Comparison of ENCODE assay signal across 29 cellular contexts in genomic region chr3:194552327-194552949, GRCh38.
"Had no signal": no experiment of that assay in that cellular context is flagged by ENCODE, and none has a peak within 500 bp of the region (broad histone marks: within the 10 kb centered on the region; RNA-seq: fewer than 3 reads in every experiment).

No MANE protein-coding gene starts in this region.

- H3K27me3 ChIP-seq: body of pancreas, esophagus muscularis mucosa, foreskin keratinocyte, heart left ventricle, left lung, neutrophil, sigmoid colon, stomach had no signal

- H3K4me1 ChIP-seq: body of pancreas, foreskin keratinocyte, left lung, lower lobe of right lung, sigmoid colon had no signal

- ATAC-seq: activated naive CD4-positive, alpha-beta T cell treated with anti-CD3 and anti-CD28 coated beads, Interleukin-2, amount 50 U/mL, for 72 hours; activated T-cell treated with anti-CD3 and anti-CD28 coated beads, Interleukin-2, amount 50 U/mL, for 72 hours; body of pancreas; foreskin keratinocyte; heart left ventricle; left lung; lower lobe of right lung; mucosa of descending colon; natural killer cell treated with Interleukin-12 subunit alpha and Interleukin-12 subunit beta and Interleukin-15 and Interleukin-18, amount 100 ng/mL, for 72 hours; stimulated activated naive B cell treated with anti-CD40 and anti-IgM and Interleukin-4, amounts not matched to agents 10 μg/mL and 1 μg/mL and 100 μg/mL, for 72 hours had no signal

- H3K9me3 Mint-ChIP-seq: activated T-cell treated with anti-CD3 and anti-CD28 coated beads, Interleukin-2, amount 50 U/mL, for 72 hours; natural killer cell treated with Interleukin-12 subunit alpha and Interleukin-12 subunit beta and Interleukin-15 and Interleukin-18, amount 100 ng/mL, for 72 hours had no signal

- H3K27ac ChIP-seq: body of pancreas, esophagus muscularis mucosa, foreskin keratinocyte, heart left ventricle, left lung, lower lobe of right lung, neutrophil, sigmoid colon, stomach had no signal

- FAIRE-seq: colon, small intestine, urothelium cell line had no signal

- DNase-seq: activated B cell treated with CpG ODN at 0.5 μM for 24 hours; activated CD4-positive, alpha-beta T cell treated with anti-CD3 and anti-CD28 coated beads, Interleukin-2, amount 50 U/mL, for 1 hour; activated naive CD4-positive, alpha-beta T cell; activated T-cell treated with anti-CD3 and anti-CD28 coated beads for 4 hours; activated T-cell treated with anti-CD3 and anti-CD28 coated beads, Interleukin-2, amount 50 U/mL, for 72 hours; anterior cingulate cortex; body of pancreas; dermis blood vessel endothelial cell; effector CD4-positive, alpha-beta T cell; foreskin keratinocyte; heart left ventricle; left lung; lower lobe of right lung; mesendoderm; mucosa of descending colon; sigmoid colon; small intestine; stimulated activated CD4-positive, alpha-beta T cell treated with anti-CD3 and anti-CD28 coated beads, Interleukin-4, amount 100 ng/mL, for 4 hours; stimulated activated CD8-positive, alpha-beta memory T cell treated with anti-CD3 and anti-CD28 coated beads, Interleukin-4, amount 100 ng/mL, for 48 hours; stimulated activated naive B cell treated with anti-CD40 and anti-IgM and Interleukin-4, amounts not matched to agents 10 μg/mL and 1 μg/mL and 100 μg/mL, for 72 hours; stomach; T-helper 2 cell; trophoblast cell had no signal

- H3K9me3 ChIP-seq: body of pancreas, esophagus muscularis mucosa, left lung, lower lobe of right lung, mucosa of descending colon, neutrophil, sigmoid colon, stomach had no signal

- H3K4me3 ChIP-seq: body of pancreas, esophagus muscularis mucosa, heart left ventricle, left lung, lower lobe of right lung, mucosa of descending colon, sigmoid colon, stomach had no signal

- H3K36me3 Mint-ChIP-seq: natural killer cell treated with Interleukin-12 subunit alpha and Interleukin-12 subunit beta and Interleukin-15 and Interleukin-18, amount 100 ng/mL, for 72 hours; stimulated activated naive B cell treated with anti-CD40 and anti-IgM and Interleukin-4, amounts not matched to agents 10 μg/mL and 1 μg/mL and 100 μg/mL, for 72 hours had no signal

- H3K27ac Mint-ChIP-seq: activated B cell treated with CpG ODN at 0.5 μM for 24 hours; activated T-cell treated with anti-CD3 and anti-CD28 coated beads, Interleukin-2, amount 50 U/mL, for 72 hours; natural killer cell treated with Interleukin-12 subunit alpha and Interleukin-12 subunit beta and Interleukin-15 and Interleukin-18, amount 100 ng/mL, for 72 hours; stimulated activated naive B cell treated with anti-CD40 and anti-IgM and Interleukin-4, amounts not matched to agents 10 μg/mL and 1 μg/mL and 100 μg/mL, for 72 hours had no signal

- H3K4me3 Mint-ChIP-seq: activated B cell treated with CpG ODN at 0.5 μM for 24 hours; activated T-cell treated with anti-CD3 and anti-CD28 coated beads, Interleukin-2, amount 50 U/mL, for 72 hours; natural killer cell treated with Interleukin-12 subunit alpha and Interleukin-12 subunit beta and Interleukin-15 and Interleukin-18, amount 100 ng/mL, for 72 hours; stimulated activated naive B cell treated with anti-CD40 and anti-IgM and Interleukin-4, amounts not matched to agents 10 μg/mL and 1 μg/mL and 100 μg/mL, for 72 hours had no signal

- H3K36me3 ChIP-seq: esophagus muscularis mucosa, heart left ventricle, left lung, lower lobe of right lung, neutrophil, sigmoid colon, stomach had no signal
